1 cellular context compared by ENCODE assay signal in the genomic region with DNA sequence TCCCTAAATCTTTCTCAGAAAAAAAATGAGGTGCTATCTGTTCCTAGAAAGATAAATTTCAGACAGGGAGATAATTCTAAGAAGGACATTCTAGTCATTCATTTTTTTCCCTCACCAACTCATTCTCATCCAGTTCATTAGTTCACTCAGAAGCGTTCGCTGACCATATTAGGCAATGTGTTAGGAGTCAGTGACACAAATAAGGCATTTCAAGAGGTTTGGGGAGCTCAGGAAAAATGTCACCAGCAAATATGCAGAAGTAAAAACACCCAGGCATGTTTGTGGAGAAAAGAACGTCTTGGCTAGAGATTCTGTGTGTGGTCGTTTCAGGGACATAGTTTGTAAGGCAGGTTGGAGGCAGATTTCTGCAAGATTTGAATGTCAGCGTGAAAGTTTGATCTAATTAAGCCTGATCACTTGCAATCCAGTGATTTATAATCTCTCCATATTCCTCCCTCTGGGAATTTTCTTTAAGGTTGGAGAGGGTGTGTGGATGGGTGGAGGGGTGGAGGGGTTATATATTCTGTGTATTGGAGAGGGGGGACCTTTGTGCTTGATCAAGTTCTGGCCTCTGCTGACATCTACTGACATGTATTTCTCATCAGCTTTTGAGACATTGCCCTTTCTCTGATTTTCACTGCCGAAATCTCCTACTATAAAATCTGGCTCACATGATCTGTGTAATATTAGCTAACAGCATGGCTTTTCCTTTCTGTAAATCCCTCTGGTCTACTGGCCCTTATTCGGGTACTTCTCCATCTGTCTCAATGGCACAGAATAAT.
TF ChIP-seq lines count a peak whose summit lies in the region.

No MANE protein-coding gene starts in this region.

TF ChIP-seq in A549, 52 proteins besides CTCF, POLR2A, EP300 and RAD21:
- no peak for TF ChIP-seq ZFP36 (IDR thresholded peaks at IDR 0.05; ENCODE audit: borderline replicate concordance, partially characterized antibody)
- no peak for TF ChIP-seq NFE2L2 (conservative IDR thresholded peaks at IDR 0.05; ENCODE audit: low read length)
- TF ChIP-seq HOXB5 (CRISPR knock-in tag; IDR thresholded peaks at IDR 0.05), result no peak
- TF ChIP-seq, protein P1, sequence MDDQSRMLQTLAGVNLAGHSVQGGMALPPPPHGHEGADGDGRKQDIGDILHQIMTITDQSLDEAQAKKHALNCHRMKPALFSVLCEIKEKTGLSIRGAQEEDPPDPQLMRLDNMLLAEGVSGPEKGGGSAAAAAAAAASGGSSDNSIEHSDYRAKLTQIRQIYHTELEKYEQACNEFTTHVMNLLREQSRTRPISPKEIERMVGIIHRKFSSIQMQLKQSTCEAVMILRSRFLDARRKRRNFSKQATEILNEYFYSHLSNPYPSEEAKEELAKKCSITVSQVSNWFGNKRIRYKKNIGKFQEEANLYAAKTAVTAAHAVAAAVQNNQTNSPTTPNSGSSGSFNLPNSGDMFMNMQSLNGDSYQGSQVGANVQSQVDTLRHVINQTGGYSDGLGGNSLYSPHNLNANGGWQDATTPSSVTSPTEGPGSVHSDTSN (IDR thresholded peaks at IDR 0.05), result no peak
- no peak for TF ChIP-seq RCOR1 (IDR thresholded peaks at IDR 0.05; ENCODE audit: low read depth, low read length)
- TF ChIP-seq, protein P2, sequence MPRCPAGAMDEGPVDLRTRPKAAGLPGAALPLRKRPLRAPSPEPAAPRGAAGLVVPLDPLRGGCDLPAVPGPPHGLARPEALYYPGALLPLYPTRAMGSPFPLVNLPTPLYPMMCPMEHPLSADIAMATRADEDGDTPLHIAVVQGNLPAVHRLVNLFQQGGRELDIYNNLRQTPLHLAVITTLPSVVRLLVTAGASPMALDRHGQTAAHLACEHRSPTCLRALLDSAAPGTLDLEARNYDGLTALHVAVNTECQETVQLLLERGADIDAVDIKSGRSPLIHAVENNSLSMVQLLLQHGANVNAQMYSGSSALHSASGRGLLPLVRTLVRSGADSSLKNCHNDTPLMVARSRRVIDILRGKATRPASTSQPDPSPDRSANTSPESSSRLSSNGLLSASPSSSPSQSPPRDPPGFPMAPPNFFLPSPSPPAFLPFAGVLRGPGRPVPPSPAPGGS (IDR thresholded peaks at IDR 0.05), result no peak
- TF ChIP-seq, protein P3, sequence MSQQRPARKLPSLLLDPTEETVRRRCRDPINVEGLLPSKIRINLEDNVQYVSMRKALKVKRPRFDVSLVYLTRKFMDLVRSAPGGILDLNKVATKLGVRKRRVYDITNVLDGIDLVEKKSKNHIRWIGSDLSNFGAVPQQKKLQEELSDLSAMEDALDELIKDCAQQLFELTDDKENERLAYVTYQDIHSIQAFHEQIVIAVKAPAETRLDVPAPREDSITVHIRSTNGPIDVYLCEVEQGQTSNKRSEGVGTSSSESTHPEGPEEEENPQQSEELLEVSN (IDR thresholded peaks at IDR 0.05; ENCODE audit: borderline replicate concordance, low read depth), result no peak
- TF ChIP-seq PHF8 (IDR thresholded peaks at IDR 0.05; ENCODE audit: borderline replicate concordance, low read depth), result no peak
- TF ChIP-seq, protein P4, sequence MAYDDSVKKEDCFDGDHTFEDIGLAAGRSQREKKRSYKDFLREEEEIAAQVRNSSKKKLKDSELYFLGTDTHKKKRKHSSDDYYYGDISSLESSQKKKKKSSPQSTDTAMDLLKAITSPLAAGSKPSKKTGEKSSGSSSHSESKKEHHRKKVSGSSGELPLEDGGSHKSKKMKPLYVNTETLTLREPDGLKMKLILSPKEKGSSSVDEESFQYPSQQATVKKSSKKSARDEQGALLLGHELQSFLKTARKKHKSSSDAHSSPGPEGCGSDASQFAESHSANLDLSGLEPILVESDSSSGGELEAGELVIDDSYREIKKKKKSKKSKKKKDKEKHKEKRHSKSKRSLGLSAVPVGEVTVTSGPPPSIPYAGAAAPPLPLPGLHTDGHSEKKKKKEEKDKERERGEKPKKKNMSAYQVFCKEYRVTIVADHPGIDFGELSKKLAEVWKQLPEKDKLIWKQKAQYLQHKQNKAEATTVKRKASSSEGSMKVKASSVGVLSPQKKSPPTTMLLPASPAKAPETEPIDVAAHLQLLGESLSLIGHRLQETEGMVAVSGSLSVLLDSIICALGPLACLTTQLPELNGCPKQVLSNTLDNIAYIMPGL (CRISPR knock-in tag; IDR thresholded peaks at IDR 0.05; ENCODE audit: borderline replicate concordance), result no peak
- TF ChIP-seq ESRRA (IDR thresholded peaks at IDR 0.05; ENCODE audit: borderline replicate concordance, low read length), result no peak
- TF ChIP-seq RARB (CRISPR knock-in tag; IDR thresholded peaks at IDR 0.05), result no peak
